ENCODE assay signal across 8 cellular contexts in genomic region chr16:83956336-83957289, GRCh38. TPM values are rescaled to one million over a fixed set of nuclear protein-coding genes. Genes with fewer than 3 reads are reported as not detected.
A peak's percentile ranks its signal among the peaks of the same experiment; 100 is the strongest.
DNase-seq lines count a peak whose midpoint lies in the region; ATAC-seq and TF ChIP-seq lines count a peak whose summit lies in the region.

No MANE protein-coding gene starts in this region.

- H3K4me1 Mint-ChIP-seq in natural killer cell treated with Interleukin-12 subunit alpha and Interleukin-12 subunit beta and Interleukin-15 and Interleukin-18, amount 100 ng/mL, for 72 hours (ENCODE audit: low read depth in 2 of 2) = no peaks in the 10 kb centered on the region
- H3K4me1 Mint-ChIP-seq in stimulated activated memory B cell treated with anti-CD40 and anti-IgM and Interleukin-4, amounts not matched to agents 10 μg/mL and 1 μg/mL and 100 μg/mL, for 72 hours = peaks cover 33% of the 10 kb centered on the region

- no peak overlapping the region for H3K4me3 ChIP-seq in HL-60 (replicated peaks; ENCODE audit: insufficient read depth, low read length)
- H3K4me3 ChIP-seq in OCI-LY7 (ENCODE audit: low read depth, low read length, poor library complexity, severe bottlenecking) = no peak overlapping the region

- peak; percentile 43 to 68 for ATAC-seq in natural killer cell treated with Interleukin-12 subunit alpha and Interleukin-12 subunit beta and Interleukin-15 and Interleukin-18, amount 100 ng/mL, for 72 hours
- peak; percentile 65 for ATAC-seq in stimulated activated memory B cell treated with anti-CD40 and anti-IgM and Interleukin-4, amounts not matched to agents 10 μg/mL and 1 μg/mL and 100 μg/mL, for 72 hours
- ATAC-seq in GM21717 (IDR thresholded peaks at IDR 0.05; ENCODE audit: unreplicated experiment) = no peak

- H3K27ac ChIP-seq in HL-60 (replicated peaks) = no peak overlapping the region
- H3K27ac ChIP-seq in OCI-LY7 (ENCODE audit: low read depth, low read length, poor library complexity, severe bottlenecking) = no peak overlapping the region

- no peak overlapping the region for H2AFZ ChIP-seq in OCI-LY7 (ENCODE audit: low read length)

- no peak overlapping the region for H3K4me2 ChIP-seq in OCI-LY7 (ENCODE audit: low read length)

- BruUV-seq in OCI-LY7 (replicated peaks; lab: Mats Ljungman, UMichigan) = no TSS peak

- DNase-seq in EH (ENCODE audit: low read depth) (peak; percentile 77), HL-60 (ENCODE audit: low read depth in 1 of 2, low spot score in 1 of 2) (peak; percentile 61 to 74), OCI-LY7 (ENCODE audit: low spot score) (peak; percentile 74), fibroblast of gingiva (ENCODE audit: low read depth) (peak; percentile 53)
- DNase-seq in activated T-cell treated with anti-CD3 and anti-CD28 coated beads, Interleukin-2, amount 50 U/mL, for 1 hour = peak; percentile 71
- peak; percentile 74 for DNase-seq in natural killer cell treated with Interleukin-12 subunit alpha and Interleukin-12 subunit beta and Interleukin-15 and Interleukin-18, amount 100 ng/mL, for 72 hours (ENCODE audit: low spot score)

- H3K9me3 ChIP-seq in OCI-LY7 (ENCODE audit: low read length) = no peaks in the 10 kb centered on the region

- CTCF ChIA-PET in OCI-LY7 (lab: Charles Lee; ENCODE audit: unreplicated experiment) = no interaction called here

- peaks cover 8% of the 10 kb centered on the region for H3K4me1 ChIP-seq in OCI-LY7 (ENCODE audit: insufficient read depth, low read length, poor library complexity, severe bottlenecking)

- H3K9me3 Mint-ChIP-seq in natural killer cell treated with Interleukin-12 subunit alpha and Interleukin-12 subunit beta and Interleukin-15 and Interleukin-18, amount 100 ng/mL, for 72 hours = no peaks in the 10 kb centered on the region
- no peaks in the 10 kb centered on the region for H3K9me3 Mint-ChIP-seq in stimulated activated memory B cell treated with anti-CD40 and anti-IgM and Interleukin-4, amounts not matched to agents 10 μg/mL and 1 μg/mL and 100 μg/mL, for 72 hours

- no peaks in the 10 kb centered on the region for H3K36me3 Mint-ChIP-seq in natural killer cell treated with Interleukin-12 subunit alpha and Interleukin-12 subunit beta and Interleukin-15 and Interleukin-18, amount 100 ng/mL, for 72 hours
- peaks cover 6% of the 10 kb centered on the region for H3K36me3 Mint-ChIP-seq in stimulated activated memory B cell treated with anti-CD40 and anti-IgM and Interleukin-4, amounts not matched to agents 10 μg/mL and 1 μg/mL and 100 μg/mL, for 72 hours

- H3K27me3 Mint-ChIP-seq in natural killer cell treated with Interleukin-12 subunit alpha and Interleukin-12 subunit beta and Interleukin-15 and Interleukin-18, amount 100 ng/mL, for 72 hours = peaks cover 8 to 12% of the 10 kb centered on the region in 2 donors
- H3K27me3 Mint-ChIP-seq in stimulated activated memory B cell treated with anti-CD40 and anti-IgM and Interleukin-4, amounts not matched to agents 10 μg/mL and 1 μg/mL and 100 μg/mL, for 72 hours = peaks cover 28% of the 10 kb centered on the region

- no peaks in the 10 kb centered on the region for H3K36me3 ChIP-seq in OCI-LY7 (ENCODE audit: insufficient read depth, low read length)

- POLR2A ChIA-PET in OCI-LY7 (lab: Charles Lee) = no interaction called here

- TF ChIP-seq CTCF in HL-60 (IDR thresholded peaks at IDR 0.05; ENCODE audit: insufficient read depth, low read length) (peak; percentile 90), OCI-LY7 (conservative IDR thresholded peaks at IDR 0.05; ENCODE audit: low read length) (peak; percentile 90)

- intact Hi-C loops in OCI-LY7 (cut with micrococcal nuclease; ENCODE audit: unreplicated experiment) = loop anchor here (1.0 to 10.0 kb wide), 4 partner anchors 88 to 218 kb away; no protein-coding TSS in a partner anchor

- H3K27ac Mint-ChIP-seq in natural killer cell treated with Interleukin-12 subunit alpha and Interleukin-12 subunit beta and Interleukin-15 and Interleukin-18, amount 100 ng/mL, for 72 hours = no peak overlapping the region
- no peak overlapping the region for H3K27ac Mint-ChIP-seq in stimulated activated memory B cell treated with anti-CD40 and anti-IgM and Interleukin-4, amounts not matched to agents 10 μg/mL and 1 μg/mL and 100 μg/mL, for 72 hours

- no peaks in the 10 kb centered on the region for H4K20me1 ChIP-seq in OCI-LY7 (ENCODE audit: insufficient read depth, low read length)

- no peaks in the 10 kb centered on the region for H3K27me3 ChIP-seq in HL-60 (ENCODE audit: insufficient read depth, poor library complexity, severe bottlenecking)

- no peak overlapping the region for H3K4me3 Mint-ChIP-seq in natural killer cell treated with Interleukin-12 subunit alpha and Interleukin-12 subunit beta and Interleukin-15 and Interleukin-18, amount 100 ng/mL, for 72 hours
- H3K4me3 Mint-ChIP-seq in stimulated activated memory B cell treated with anti-CD40 and anti-IgM and Interleukin-4, amounts not matched to agents 10 μg/mL and 1 μg/mL and 100 μg/mL, for 72 hours = no peak overlapping the region

- no peaks in the 10 kb centered on the region for H3K79me2 ChIP-seq in OCI-LY7 (ENCODE audit: insufficient read depth, low read depth, low read length)

- H3K9me2 ChIP-seq in OCI-LY7 (ENCODE audit: insufficient read depth, low read length) = no peaks in the 10 kb centered on the region

RNA-seq across cellular contexts. Expression of gene OSGIN1, which starts 3.6 kb away (rescaled TPM):
- 0.28 and 0.41 TPM in 2 replicates for total RNA-seq in OCI-LY7 (2014; rRNA removed; shearing (Covaris generic))
- 1.0 and 2.0 TPM in 2 replicates for total RNA-seq in OCI-LY7 (2022)
- total RNA-seq in natural killer cell treated with Interleukin-12 subunit alpha and Interleukin-12 subunit beta and Interleukin-15 and Interleukin-18, amount 100 ng/mL, for 72 hours = under 1 TPM in 1 of 2 donors, not detected in 1; 0.38 TPM

RNA-seq across cellular contexts. Expression of gene NECAB2, which starts 11.4 kb away (rescaled TPM):
- not detected in 2 replicates for total RNA-seq in OCI-LY7 (2014; rRNA removed; shearing (Covaris generic))
- not detected in 2 replicates for total RNA-seq in OCI-LY7 (2022)
- total RNA-seq in natural killer cell treated with Interleukin-12 subunit alpha and Interleukin-12 subunit beta and Interleukin-15 and Interleukin-18, amount 100 ng/mL, for 72 hours = not detected

RNA-seq across cellular contexts. Expression of gene MLYCD, which starts 57.7 kb away (rescaled TPM):
- total RNA-seq in OCI-LY7 (2014; rRNA removed; shearing (Covaris generic)) = 3.2 and 3.5 TPM in 2 replicates
- total RNA-seq in OCI-LY7 (2022) = 10.9 and 11.1 TPM in 2 replicates
- 1 to 10 TPM; 6.1 to 7.1 TPM for total RNA-seq in natural killer cell treated with Interleukin-12 subunit alpha and Interleukin-12 subunit beta and Interleukin-15 and Interleukin-18, amount 100 ng/mL, for 72 hours
